Comparison of ENCODE assay signal across 8 cellular contexts in genomic region chrX:104165894-104166734, GRCh38.
DNase-seq lines count a peak whose midpoint lies in the region; TF ChIP-seq lines count a peak whose summit lies in the region.

TSS of gene FAM199X (plus strand) at chrX:104166453. CDS start at chrX:104166786, 333 bp downstream.

- H3K36me3 ChIP-seq in MM.1S (replicated peaks; ENCODE audit: insufficient read depth, low read length), result no peaks in the 10 kb centered on the region
- H3K36me3 ChIP-seq in neuron (ENCODE audit: insufficient read depth, low read length), result no peaks in the 10 kb centered on the region

- TF ChIP-seq CTCF in MM.1S (IDR thresholded peaks at IDR 0.05; ENCODE audit: low read length) (peak; percentile 52), foreskin fibroblast (IDR thresholded peaks at IDR 0.05; ENCODE audit: low read depth, low read length) (peak; percentile 55)

- H3K9me2 ChIP-seq in MM.1S (replicated peaks; ENCODE audit: insufficient read depth, low read length), result no peaks in the 10 kb centered on the region

- H3K27me3 ChIP-seq in MM.1S (replicated peaks; ENCODE audit: insufficient read depth, low read length) (no peaks in the 10 kb centered on the region), neuron (ENCODE audit: insufficient read depth, low read length) (no peaks in the 10 kb centered on the region)

- H2AFZ ChIP-seq in MM.1S (ENCODE audit: low read length) (peak within 1 kb of the TSS; percentile 56), neuron (ENCODE audit: low read depth, low read length) (no peak within 1 kb of the TSS)

- peak within 1 kb of the TSS; percentile 70 for H3K4me2 ChIP-seq in MM.1S (ENCODE audit: low read depth, low read length)

- H3K9ac ChIP-seq in MM.1S (ENCODE audit: low read length), result peak within 1 kb of the TSS; percentile 70

- H3K9me3 ChIP-seq in MM.1S (replicated peaks; ENCODE audit: insufficient read depth, low read length), result no peaks in the 10 kb centered on the region
- H3K9me3 ChIP-seq in neuron (ENCODE audit: low read length), result no peaks in the 10 kb centered on the region

- H3K4me1 ChIP-seq in MM.1S (ENCODE audit: low read length), result peaks cover 11% of the 10 kb centered on the region; the same call in 1 of the 2 replicates
- peaks cover 8% of the 10 kb centered on the region for H3K4me1 ChIP-seq in neuron (ENCODE audit: insufficient read depth, low read length)

- H3K27ac ChIP-seq in MM.1S (ENCODE audit: low read length), result peak within 1 kb of the TSS; percentile 63

- peaks cover 3% of the 10 kb centered on the region; the same call in 1 of the 2 replicates for H3F3A ChIP-seq in MM.1S (ENCODE audit: insufficient read depth, low read length)

- DNase-seq in GM03348 (ENCODE audit: low spot score), result peak; percentile 94
- peak; percentile 82 for DNase-seq in HCEC 1CT
- DNase-seq in MM.1S, result peak; percentile 86
- peak; percentile 21 for DNase-seq in SIG-M5 (lab: John Stamatoyannopoulos, UW)
- peak; percentile 80 for DNase-seq in activated gamma-delta T cell treated with Interleukin-2 at 50 U/mL for 16 hours
- peak; percentile 81 to 92 for DNase-seq in foreskin fibroblast
- peak; percentile 59 for DNase-seq in stromal cell of bone marrow (ENCODE audit: low read depth)

- H3K4me3 ChIP-seq in MM.1S (ENCODE audit: low read length) (peak within 1 kb of the TSS; percentile 77), foreskin fibroblast (ENCODE audit: low read depth in 1 of 2, low read length in 2 of 2) (peak within 1 kb of the TSS; percentile 82 to 84), neuron (ENCODE audit: low read length) (peak within 1 kb of the TSS; percentile 71)

- H3K79me2 ChIP-seq in MM.1S (ENCODE audit: low read length), result peaks cover 38% of the 10 kb centered on the region

- no peaks in the 10 kb centered on the region for H4K20me1 ChIP-seq in MM.1S (ENCODE audit: insufficient read depth, low read length)

Comparison
In these comparisons a context has a peak if more than half of its experiments do, and no peak if none do; other contexts are left out.
1. Peak in every context shown above with its lines: DNase-seq, H3K4me3 ChIP-seq and H3K27ac ChIP-seq.
2. DNase-seq: peak in every context shown above with its lines; median percentile 94 in GM03348; 86 in foreskin fibroblast; 86 in MM.1S; 82 in HCEC 1CT; 80 in activated gamma-delta T cell treated with Interleukin-2 at 50 U/mL for 16 hours; 59 in stromal cell of bone marrow; 21 in SIG-M5.